In genomic region chr1:155974208-155975165, GRCh38 we compare ENCODE assay signal across 8 cellular contexts. TPM values are rescaled to one million over a fixed set of nuclear protein-coding genes. Genes with fewer than 3 reads are reported as not detected.
A peak's percentile ranks its signal among the peaks of the same experiment; 100 is the strongest.
DNase-seq lines count a peak whose midpoint lies in the region; ATAC-seq and TF ChIP-seq lines count a peak whose summit lies in the region.

No MANE protein-coding gene starts in this region.

- H2AFZ ChIP-seq in hepatocyte = no peak overlapping the region

- peak overlapping the region; percentile 82 for H3K4me2 ChIP-seq in hepatocyte

- DNase-seq in activated CD8-positive, alpha-beta memory T cell treated with anti-CD3 and anti-CD28 coated beads, Interleukin-2, amount 10 ng/mL, durations not matched to agents 7 days and 5 days = no peak
- no peak for DNase-seq in activated CD8-positive, alpha-beta memory T cell treated with anti-CD3 and anti-CD28 coated beads, Interleukin-2, amount 50 U/mL, for 48 hours
- DNase-seq in activated CD4-positive, alpha-beta memory T cell treated with anti-CD3 and anti-CD28 coated beads, Interleukin-2, amount 10 ng/mL, durations not matched to agents 7 days and 5 days = no peak
- no peak for DNase-seq in hepatocyte (ENCODE audit: low spot score)
- no peak for DNase-seq in stimulated activated naive CD8-positive, alpha-beta T cell treated with anti-CD3 and anti-CD28 coated beads, Interleukin-15, amount 100 ng/mL, for 72 hours

- CTCF ChIA-PET in activated CD8-positive, alpha-beta memory T cell treated with anti-CD3 and anti-CD28 coated beads, Interleukin-2, amount 10 ng/mL, durations not matched to agents 7 days and 5 days (lab: Charles Lee) = interaction anchor here (0.6 to 12.2 kb wide), 6 partner anchors 8 to 92 kb away, joined by 3 to 119 read pairs (median 8); partner anchors contain the start of gene KHDC4
- CTCF ChIA-PET in activated CD4-positive, alpha-beta memory T cell treated with anti-CD3 and anti-CD28 coated beads, Interleukin-2, amount 10 ng/mL, durations not matched to agents 7 days and 5 days (lab: Charles Lee) = interaction anchor here (0.6 to 9.1 kb wide), 8 partner anchors 7 to 40 kb away, joined by 3 to 80 read pairs (median 4); no protein-coding TSS in a partner anchor

- H3K9me2 ChIP-seq in hepatocyte (replicated peaks; ENCODE audit: insufficient read depth) = no peaks in the 10 kb centered on the region

- H3K4me3 Mint-ChIP-seq in activated CD8-positive, alpha-beta memory T cell treated with anti-CD3 and anti-CD28 coated beads, Interleukin-2, amount 10 ng/mL, durations not matched to agents 7 days and 5 days = peak overlapping the region; percentile 98
- peak overlapping the region; percentile 100 for H3K4me3 Mint-ChIP-seq in activated CD4-positive, alpha-beta memory T cell treated with anti-CD3 and anti-CD28 coated beads, Interleukin-2, amount 10 ng/mL, durations not matched to agents 7 days and 5 days
- H3K4me3 Mint-ChIP-seq in stimulated activated naive CD8-positive, alpha-beta T cell treated with anti-CD3 and anti-CD28 coated beads, Interleukin-15, amount 100 ng/mL, for 72 hours = peak overlapping the region; percentile 77 to 86

- peaks cover 94% of the 10 kb centered on the region for H3K79me2 ChIP-seq in hepatocyte

- H3K27me3 ChIP-seq in hepatocyte = no peaks in the 10 kb centered on the region

- peak overlapping the region; percentile 92 for H3K27ac Mint-ChIP-seq in activated CD8-positive, alpha-beta memory T cell treated with anti-CD3 and anti-CD28 coated beads, Interleukin-2, amount 10 ng/mL, durations not matched to agents 7 days and 5 days
- H3K27ac Mint-ChIP-seq in activated CD4-positive, alpha-beta memory T cell treated with anti-CD3 and anti-CD28 coated beads, Interleukin-2, amount 10 ng/mL, durations not matched to agents 7 days and 5 days = peak overlapping the region; percentile 93
- H3K27ac Mint-ChIP-seq in stimulated activated naive CD8-positive, alpha-beta T cell treated with anti-CD3 and anti-CD28 coated beads, Interleukin-15, amount 100 ng/mL, for 72 hours = peak overlapping the region; percentile 83 to 90

- no peak for TF ChIP-seq CTCF in hepatocyte (IDR thresholded peaks at IDR 0.05; ENCODE audit: poor library complexity)

- no peaks in the 10 kb centered on the region for H3K27me3 Mint-ChIP-seq in activated CD8-positive, alpha-beta memory T cell treated with anti-CD3 and anti-CD28 coated beads, Interleukin-2, amount 10 ng/mL, durations not matched to agents 7 days and 5 days
- no peaks in the 10 kb centered on the region for H3K27me3 Mint-ChIP-seq in activated CD4-positive, alpha-beta memory T cell treated with anti-CD3 and anti-CD28 coated beads, Interleukin-2, amount 10 ng/mL, durations not matched to agents 7 days and 5 days
- H3K27me3 Mint-ChIP-seq in stimulated activated naive CD8-positive, alpha-beta T cell treated with anti-CD3 and anti-CD28 coated beads, Interleukin-15, amount 100 ng/mL, for 72 hours = no peaks in the 10 kb centered on the region

- H4K20me1 ChIP-seq in hepatocyte (ENCODE audit: insufficient read depth, poor library complexity, severe bottlenecking) = peaks cover 56% of the 10 kb centered on the region

- ATAC-seq in activated CD8-positive, alpha-beta memory T cell treated with anti-CD3 and anti-CD28 coated beads, Interleukin-2, amount 10 ng/mL, durations not matched to agents 7 days and 5 days = no peak
- no peak for ATAC-seq in stimulated activated naive CD8-positive, alpha-beta T cell treated with anti-CD3 and anti-CD28 coated beads, Interleukin-15, amount 100 ng/mL, for 72 hours
- ATAC-seq in GM18511 (IDR thresholded peaks at IDR 0.05; ENCODE audit: unreplicated experiment) = no peak
- no peak for ATAC-seq in HG02885 (IDR thresholded peaks at IDR 0.05; ENCODE audit: poor library complexity, unreplicated experiment)
- no peak for ATAC-seq in HG03442 (IDR thresholded peaks at IDR 0.05; ENCODE audit: unreplicated experiment)

- no peaks in the 10 kb centered on the region for H3K9me3 Mint-ChIP-seq in activated CD8-positive, alpha-beta memory T cell treated with anti-CD3 and anti-CD28 coated beads, Interleukin-2, amount 10 ng/mL, durations not matched to agents 7 days and 5 days (ENCODE audit: low read depth)
- H3K9me3 Mint-ChIP-seq in activated CD4-positive, alpha-beta memory T cell treated with anti-CD3 and anti-CD28 coated beads, Interleukin-2, amount 10 ng/mL, durations not matched to agents 7 days and 5 days = no peaks in the 10 kb centered on the region
- no peaks in the 10 kb centered on the region for H3K9me3 Mint-ChIP-seq in stimulated activated naive CD8-positive, alpha-beta T cell treated with anti-CD3 and anti-CD28 coated beads, Interleukin-15, amount 100 ng/mL, for 72 hours

- no peaks in the 10 kb centered on the region for H3K9me3 ChIP-seq in hepatocyte (ENCODE audit: low read depth)

- peak overlapping the region; percentile 87 for H3K27ac ChIP-seq in hepatocyte

- H3K4me1 ChIP-seq in hepatocyte (ENCODE audit: insufficient read depth) = peaks cover 42% of the 10 kb centered on the region

- H3K36me3 ChIP-seq in hepatocyte (replicated peaks; ENCODE audit: insufficient read depth, low read depth) = no peaks in the 10 kb centered on the region

- H3K36me3 Mint-ChIP-seq in activated CD8-positive, alpha-beta memory T cell treated with anti-CD3 and anti-CD28 coated beads, Interleukin-2, amount 10 ng/mL, durations not matched to agents 7 days and 5 days = peaks cover 29% of the 10 kb centered on the region
- H3K36me3 Mint-ChIP-seq in activated CD4-positive, alpha-beta memory T cell treated with anti-CD3 and anti-CD28 coated beads, Interleukin-2, amount 10 ng/mL, durations not matched to agents 7 days and 5 days (ENCODE audit: low read depth) = peaks cover 77% of the 10 kb centered on the region

- POLR2A ChIA-PET in activated CD4-positive, alpha-beta memory T cell treated with anti-CD3 and anti-CD28 coated beads, Interleukin-2, amount 10 ng/mL, durations not matched to agents 7 days and 5 days (lab: Charles Lee) = interaction anchor here (0.8 to 7.5 kb wide), 4 partner anchors 13 to 32 kb away, joined by 3 to 38 read pairs (median 12); partner anchors contain the start of gene RXFP4

- WGBS in hepatocyte (ENCODE audit: low lambda C conversion rate, missing lambda C conversion rate) = 63% methylated on average over 15 of the region's 15 CpGs

- H3K4me1 Mint-ChIP-seq in activated CD8-positive, alpha-beta memory T cell treated with anti-CD3 and anti-CD28 coated beads, Interleukin-2, amount 10 ng/mL, durations not matched to agents 7 days and 5 days = peaks cover 66% of the 10 kb centered on the region
- H3K4me1 Mint-ChIP-seq in activated CD4-positive, alpha-beta memory T cell treated with anti-CD3 and anti-CD28 coated beads, Interleukin-2, amount 10 ng/mL, durations not matched to agents 7 days and 5 days = peaks cover 64% of the 10 kb centered on the region
- H3K4me1 Mint-ChIP-seq in stimulated activated naive CD8-positive, alpha-beta T cell treated with anti-CD3 and anti-CD28 coated beads, Interleukin-15, amount 100 ng/mL, for 72 hours = peaks cover 75% of the 10 kb centered on the region

- no peak overlapping the region for H3K4me3 ChIP-seq in hepatocyte

RNA-seq across cellular contexts. Expression of gene ARHGEF2, which starts 3.9 kb away (rescaled TPM):
- 100 to 1,000 TPM; 159 to 161 TPM for total RNA-seq in activated CD8-positive, alpha-beta memory T cell treated with anti-CD3 and anti-CD28 coated beads, Interleukin-2, amount 10 ng/mL, durations not matched to agents 7 days and 5 days
- 100 to 1,000 TPM; 159 to 164 TPM for total RNA-seq in activated CD4-positive, alpha-beta memory T cell treated with anti-CD3 and anti-CD28 coated beads, Interleukin-2, amount 10 ng/mL, durations not matched to agents 7 days and 5 days
- total RNA-seq in hepatocyte = 36.5 and 46.9 TPM in 2 replicates
- polyA plus RNA-seq in hepatocyte = 27.1 and 30.1 TPM in 2 replicates

RNA-seq across cellular contexts. Expression of gene RXFP4, which starts 33.0 kb away (rescaled TPM):
- total RNA-seq in activated CD8-positive, alpha-beta memory T cell treated with anti-CD3 and anti-CD28 coated beads, Interleukin-2, amount 10 ng/mL, durations not matched to agents 7 days and 5 days = not detected
- total RNA-seq in activated CD4-positive, alpha-beta memory T cell treated with anti-CD3 and anti-CD28 coated beads, Interleukin-2, amount 10 ng/mL, durations not matched to agents 7 days and 5 days = not detected
- total RNA-seq in hepatocyte = 0.83 TPM in 1 of 2 replicates, not detected in the other
- polyA plus RNA-seq in hepatocyte = not detected in 2 replicates

RNA-seq across cellular contexts. Expression of gene KHDC4, which starts 40.3 kb away (rescaled TPM):
- total RNA-seq in activated CD8-positive, alpha-beta memory T cell treated with anti-CD3 and anti-CD28 coated beads, Interleukin-2, amount 10 ng/mL, durations not matched to agents 7 days and 5 days = 10 to 100 TPM; 80.2 to 99.4 TPM
- total RNA-seq in activated CD4-positive, alpha-beta memory T cell treated with anti-CD3 and anti-CD28 coated beads, Interleukin-2, amount 10 ng/mL, durations not matched to agents 7 days and 5 days = 10 to 100 TPM; 63.8 to 71.4 TPM
- total RNA-seq in hepatocyte = 33.2 and 40.3 TPM in 2 replicates
- polyA plus RNA-seq in hepatocyte = 15.7 and 28.0 TPM in 2 replicates

RNA-seq across cellular contexts. Expression of gene SSR2, which starts 46.3 kb away (rescaled TPM):
- 100 to 1,000 TPM; 185 to 200 TPM for total RNA-seq in activated CD8-positive, alpha-beta memory T cell treated with anti-CD3 and anti-CD28 coated beads, Interleukin-2, amount 10 ng/mL, durations not matched to agents 7 days and 5 days
- total RNA-seq in activated CD4-positive, alpha-beta memory T cell treated with anti-CD3 and anti-CD28 coated beads, Interleukin-2, amount 10 ng/mL, durations not matched to agents 7 days and 5 days = 100 to 1,000 TPM; 262 to 268 TPM
- 393 and 416 TPM in 2 replicates for total RNA-seq in hepatocyte
- 326 and 360 TPM in 2 replicates for polyA plus RNA-seq in hepatocyte
